Comparison of ENCODE assay signal across 9 cellular contexts in the genomic region with DNA sequence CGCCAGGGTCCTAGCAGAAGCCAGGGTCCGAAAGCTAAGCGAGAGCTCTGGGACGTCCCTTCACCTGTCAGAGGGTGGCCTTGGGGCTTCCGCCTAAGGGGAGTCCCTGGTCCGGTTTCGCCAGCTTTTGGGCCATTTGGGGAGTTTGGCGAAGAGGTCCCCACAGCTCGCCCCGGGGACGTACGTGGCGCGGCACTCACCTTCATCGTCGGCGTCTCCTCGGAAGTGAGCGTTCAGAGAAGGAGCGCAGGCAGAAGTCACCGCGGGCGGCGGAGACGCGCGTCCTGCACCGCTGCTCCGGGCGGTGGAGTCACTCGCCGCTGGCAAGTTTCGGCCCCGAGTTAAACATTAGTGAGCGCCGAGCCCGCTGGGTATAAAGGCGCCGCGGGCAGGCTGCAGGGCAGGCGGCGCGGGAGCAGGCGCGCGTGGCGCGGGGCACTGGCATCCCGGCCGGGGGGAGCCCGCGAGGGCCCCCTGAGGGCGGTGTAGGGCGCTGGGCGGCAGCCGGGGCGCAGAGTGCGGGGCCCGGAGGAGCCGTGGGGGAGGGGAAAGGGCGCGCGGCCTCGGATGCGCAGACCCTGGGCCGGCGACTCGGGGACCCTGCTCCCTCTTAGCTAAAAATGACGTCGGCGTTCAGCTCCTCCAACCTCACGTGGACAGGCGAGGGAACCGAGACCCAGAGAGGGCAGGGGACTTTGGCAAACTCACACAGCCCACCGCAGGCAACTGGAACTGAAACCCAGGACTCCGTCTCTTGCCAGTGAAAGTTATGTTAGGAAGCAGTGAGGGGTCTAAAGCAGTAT. TPM values are rescaled to one million over a fixed set of nuclear protein-coding genes. Genes with fewer than 3 reads are reported as not detected.
DNase-seq lines count a peak whose midpoint lies in the region; ATAC-seq and TF ChIP-seq lines count a peak whose summit lies in the region.
"Had no signal": no experiment of that assay in that cellular context is flagged by ENCODE, and none has a peak within 500 bp of the region (broad histone marks: within the 10 kb centered on the region; RNA-seq: fewer than 3 reads in every experiment).

A gene (minus strand): TSS at position 440 of the 803 bp plus-strand sequence. CDS start 234 bp downstream, at position 206.

- peak; percentile 78 for ATAC-seq in GM23338

- no peaks in the 10 kb centered on the region for H3K36me3 ChIP-seq in GM23338 (ENCODE audit: insufficient read depth)
- no peaks in the 10 kb centered on the region for H3K36me3 ChIP-seq in Loucy (ENCODE audit: insufficient read depth, low read length)
- no peaks in the 10 kb centered on the region for H3K36me3 ChIP-seq in osteoblast (ENCODE audit: insufficient read depth, low read length)
- H3K36me3 ChIP-seq: neutrophil had no signal

- peak within 1 kb of the TSS; percentile 50 for H3K9ac ChIP-seq in Loucy (ENCODE audit: low read depth, low read length, poor library complexity, severe bottlenecking)

- H3K79me2 ChIP-seq in GM23338 (replicated peaks; ENCODE audit: insufficient read depth) (no peaks in the 10 kb centered on the region), Loucy (ENCODE audit: insufficient read depth, low read length) (no peaks in the 10 kb centered on the region), osteoblast (ENCODE audit: insufficient read depth, low read length) (peaks cover 8% of the 10 kb centered on the region)

- H3K9me3 ChIP-seq in Loucy (ENCODE audit: insufficient read depth, low read depth, low read length) (peaks cover 3% of the 10 kb centered on the region; the same call in 1 of the 2 replicates), osteoblast (ENCODE audit: low read depth, low read length) (no peaks in the 10 kb centered on the region)
- H3K9me3 ChIP-seq: neutrophil had no signal

- in situ Hi-C loops in GM13977 (cut with MboI; ENCODE audit: low pct_unique_long_range_greater_than_20kb, low sequenced_read_pairs, unreplicated experiment), result no loop called here

- H3F3A ChIP-seq in GM23338 (replicated peaks; ENCODE audit: low read depth) (no peaks in the 10 kb centered on the region), Loucy (ENCODE audit: low read depth) (no peaks in the 10 kb centered on the region)

- H3K27ac Mint-ChIP-seq in GM23338, result no peak within 1 kb of the TSS

- H2AFZ ChIP-seq in GM23338 (peak within 1 kb of the TSS; percentile 100), Loucy (ENCODE audit: low read length) (peak within 1 kb of the TSS; percentile 98), osteoblast (ENCODE audit: low read length) (peak within 1 kb of the TSS; percentile 88)

- peak within 1 kb of the TSS; percentile 77 for H3K4me3 Mint-ChIP-seq in GM23338

- H3K36me3 Mint-ChIP-seq in GM23338 (ENCODE audit: low read depth), result peaks cover 12% of the 10 kb centered on the region; the same call in 2 of the 3 replicates

- H3K9me3 Mint-ChIP-seq in GM23338, result peaks cover 16% of the 10 kb centered on the region

- H3K4me1 ChIP-seq in GM23338 (ENCODE audit: insufficient read depth) (peaks cover 39% of the 10 kb centered on the region), Loucy (ENCODE audit: insufficient read depth, low read length, poor library complexity, severe bottlenecking) (peaks cover 12% of the 10 kb centered on the region), osteoblast (ENCODE audit: insufficient read depth, low read length) (peaks cover 60% of the 10 kb centered on the region)

- DNase-seq in GM13977 (ENCODE audit: low spot score) (peak; percentile 84), GM23338 (ENCODE audit: low spot score) (peak; percentile 81), fibroblast of mammary gland (ENCODE audit: low read depth) (peak; percentile 20), osteoblast (ENCODE audit: insufficient read length, low spot score, missing footprints) (peak; percentile 89), ureter (ENCODE audit: low spot score) (peak; percentile 47), NCI-H1694 treated with DMSO at 0.1 percent for 48 hours (lab: John Stamatoyannopoulos, UW) (no peak)
- peak; percentile 81 for DNase-seq in activated CD8-positive, alpha-beta memory T cell treated with anti-CD3 and anti-CD28 coated beads, Interleukin-2, amount 50 U/mL, for 48 hours

- no peak for TF ChIP-seq CTCF in GM13977 (IDR thresholded peaks at IDR 0.05; ENCODE audit: extremely low read depth, insufficient read depth, missing control alignments)
- TF ChIP-seq CTCF in GM23338 (conservative IDR thresholded peaks at IDR 0.05; ENCODE audit: low read depth in 2 of 2), result no peak
- no peak for TF ChIP-seq CTCF in Loucy (conservative IDR thresholded peaks at IDR 0.05; ENCODE audit: low read length)
- no peak for TF ChIP-seq CTCF in fibroblast of mammary gland (conservative IDR thresholded peaks at IDR 0.05; ENCODE audit: control insufficient read depth, insufficient read depth, low read depth, low read length)
- TF ChIP-seq CTCF in osteoblast (IDR thresholded peaks at IDR 0.05; ENCODE audit: extremely low read depth, low read depth, low read length), result no peak

- H3K4me2 ChIP-seq in GM23338 (peak within 1 kb of the TSS; percentile 97), Loucy (ENCODE audit: low read depth, low read length, poor library complexity, severe bottlenecking) (peak within 1 kb of the TSS; percentile 97), osteoblast (ENCODE audit: insufficient read depth, low read length) (peak within 1 kb of the TSS; percentile 91)

- H3K27me3 Mint-ChIP-seq in GM23338 (ENCODE audit: insufficient read depth, low read depth, poor library complexity), result peaks cover 19% of the 10 kb centered on the region

- H4K20me1 ChIP-seq in GM23338 (replicated peaks; ENCODE audit: insufficient read depth) (no peaks in the 10 kb centered on the region), Loucy (ENCODE audit: insufficient read depth, low read length, poor library complexity, severe bottlenecking) (no peaks in the 10 kb centered on the region), osteoblast (ENCODE audit: insufficient read depth, low read length) (no peaks in the 10 kb centered on the region)

- H3K4me1 Mint-ChIP-seq in GM23338, result peaks cover 37% of the 10 kb centered on the region

- no peak within 1 kb of the TSS for H3K27ac ChIP-seq in GM23338 (ENCODE audit: low read depth)
- H3K27ac ChIP-seq in osteoblast (ENCODE audit: low read depth, low read length), result peak within 1 kb of the TSS; percentile 80
- H3K27ac ChIP-seq: neutrophil had no signal

- peak within 1 kb of the TSS; percentile 81 for H3K4me3 ChIP-seq in GM23338
- peak within 1 kb of the TSS; percentile 76 for H3K4me3 ChIP-seq in Loucy (ENCODE audit: low read length, poor library complexity, severe bottlenecking)
- peak within 1 kb of the TSS; percentile 81 for H3K4me3 ChIP-seq in fibroblast of mammary gland (ENCODE audit: control insufficient read depth, low read depth, low read length)
- peak within 1 kb of the TSS; percentile 82 for H3K4me3 ChIP-seq in osteoblast (ENCODE audit: insufficient read depth, low read length)

- H3K27me3 ChIP-seq in GM23338 (ENCODE audit: insufficient read depth), result peaks cover 41% of the 10 kb centered on the region
- peaks cover 8% of the 10 kb centered on the region for H3K27me3 ChIP-seq in Loucy (ENCODE audit: insufficient read depth, low read length, poor library complexity, severe bottlenecking)
- no peaks in the 10 kb centered on the region for H3K27me3 ChIP-seq in osteoblast (ENCODE audit: insufficient read depth, low read length)

- H3K9me2 ChIP-seq in GM23338 (ENCODE audit: insufficient read depth) (0 out of 2 replicates have a peak, but pooled peaks cover 2% of the 10 kb centered on the region), Loucy (replicated peaks; ENCODE audit: low read depth, low read length) (no peaks in the 10 kb centered on the region)

TF ChIP-seq in GM23338, 12 proteins besides CTCF, POLR2A, EP300 and RAD21 (continues in another document):
- TF ChIP-seq EZH2 (IDR thresholded peaks at IDR 0.05; ENCODE audit: low read depth, unreplicated experiment) (no peak), ZNF114 (CRISPR knock-in tag; IDR thresholded peaks at IDR 0.05) (no peak)

RNA-seq across cellular contexts. Expression of the gene that starts here (rescaled TPM):
- 2.8 and 4.1 TPM in 2 replicates for total RNA-seq in GM23338 (2014; rRNA removed; shearing (Covaris generic))
- polyA plus RNA-seq in GM23338 (2016; fragmentation: Nextera tagmentation; extraction: Ambion mirVana), result 1.0 and 1.5 TPM in 2 replicates
- total RNA-seq in osteoblast (192 and 256 TPM in 2 replicates), ureter (2.1 TPM)

Comparison
In these comparisons a context has a peak if more than half of its experiments do, and no peak if none do; other contexts are left out.
1. RNA of the gene that starts here (total RNA-seq): 192 to 256 TPM in osteoblast; 2.8 to 4.1 TPM in GM23338 and 2.1 TPM in ureter (single experiment); every median in the first group is over 10 times any median in the second.
2. Peak in every context shown above with its lines, with median percentiles within 50 percentile points of each other: H2AFZ ChIP-seq, H3K4me2 ChIP-seq and H3K4me3 ChIP-seq.